In genomic region chr1:192808588-192809285, GRCh38 we compare ENCODE assay signal across 1 cellular context.
TF ChIP-seq lines count a peak whose summit lies in the region.

RGS2 (plus strand) TSS chr1:192809039; CDS start chr1:192809072, 33 bp downstream.

TF ChIP-seq in K562, 482 proteins besides CTCF, POLR2A, EP300 and RAD21 (continued from another document and continues in another):
- TF ChIP-seq TFAP4 (CRISPR knock-in tag; IDR thresholded peaks at IDR 0.05; ENCODE audit: borderline replicate concordance) (peak; percentile 91), HES1 (IDR thresholded peaks at IDR 0.05; ENCODE audit: low read depth) (0 out of 2 replicates have a peak, but pooled peaks have one; percentile 11), MTA3 (IDR thresholded peaks at IDR 0.05; ENCODE audit: borderline replicate concordance) (peak; percentile 99), ZBTB49 (CRISPR knock-in tag; IDR thresholded peaks at IDR 0.05; ENCODE audit: borderline replicate concordance) (0 out of 2 replicates have a peak, but pooled peaks have one; percentile 59), GTF3C2 (IDR thresholded peaks at IDR 0.05; ENCODE audit: borderline replicate concordance, extremely low read depth, insufficient read length) (no peak), TOE1 (IDR thresholded peaks at IDR 0.05; ENCODE audit: borderline replicate concordance) (peak; percentile 75; the same call in 1 of the 2 replicates), TOE1 (CRISPR knock-in tag; IDR thresholded peaks at IDR 0.05; ENCODE audit: borderline replicate concordance, low read depth) (no peak), ZNF644 (tag; IDR thresholded peaks at IDR 0.05; ENCODE audit: low read depth) (no peak), MXI1 (IDR thresholded peaks at IDR 0.05; ENCODE audit: low read depth, low read length) (no peak), PHF20 (IDR thresholded peaks at IDR 0.05; ENCODE audit: partially characterized antibody) (peak; percentile 85), ZKSCAN1 (IDR thresholded peaks at IDR 0.05; ENCODE audit: low read depth, low read length) (no peak), SNIP1 (IDR thresholded peaks at IDR 0.05; ENCODE audit: low read depth) (no peak), SIN3A (IDR thresholded peaks at IDR 0.05; ENCODE audit: borderline replicate concordance in 2 of 2, control insufficient read depth in 1 of 2, low read depth in 2 of 2, low read length in 2 of 2) (peak; percentile 64 to 70; a peak in 1 of 4 replicates), FIP1L1 (IDR thresholded peaks at IDR 0.05; ENCODE audit: low read depth, low read length, poor library complexity, severe bottlenecking) (peak; percentile 80), MAFG (tag; conservative IDR thresholded peaks at IDR 0.05) (no peak), CHD4 (IDR thresholded peaks at IDR 0.05; ENCODE audit: insufficient read depth, insufficient replicate concordance, low read depth, low read length, poor library complexity, severe bottlenecking) (no peak), POLR2H (tag; IDR thresholded peaks at IDR 0.05; ENCODE audit: low read depth) (peak; percentile 77), TSC22D4 (tag; IDR thresholded peaks at IDR 0.05) (no peak), ZNF239 (CRISPR knock-in tag; IDR thresholded peaks at IDR 0.05) (no peak), ETS2 (tag; IDR thresholded peaks at IDR 0.05; ENCODE audit: borderline replicate concordance, poor library complexity, severe bottlenecking) (no peak), MGA (IDR thresholded peaks at IDR 0.05) (peak; percentile 95), ZNF121 (CRISPR knock-in tag; conservative IDR thresholded peaks at IDR 0.05) (no peak; the same call in 1 of the 2 replicates), SMARCC2 (IDR thresholded peaks at IDR 0.05; ENCODE audit: low read depth) (peak; percentile 26; the same call in 1 of the 2 replicates), ZC3H4 (CRISPR knock-in tag; IDR thresholded peaks at IDR 0.05; ENCODE audit: borderline replicate concordance) (no peak; the same call in 1 of the 2 replicates), DACH1 (IDR thresholded peaks at IDR 0.05; ENCODE audit: partially characterized antibody) (no peak), NR3C1 (CRISPR knock-in tag; IDR thresholded peaks at IDR 0.05) (no peak), VEZF1 (CRISPR knock-in tag; IDR thresholded peaks at IDR 0.05) (peak; percentile 30; the same call in 1 of the 2 replicates), MCM7 (IDR thresholded peaks at IDR 0.05) (no peak), RFX7 (CRISPR knock-in tag; IDR thresholded peaks at IDR 0.05) (no peak), ZNF395 (CRISPR knock-in tag; IDR thresholded peaks at IDR 0.05) (no peak), ZNF583 (CRISPR knock-in tag; IDR thresholded peaks at IDR 0.05) (no peak), MIER1 (IDR thresholded peaks at IDR 0.05; ENCODE audit: low read depth) (no peak), MAZ (CRISPR knock-in tag; conservative IDR thresholded peaks at IDR 0.05 in 1 of 2, IDR thresholded peaks at IDR 0.05 in 1 of 2) (peak; percentile 64 to 65; a peak in 3 of 4 replicates), ZNF639 (CRISPR knock-in tag; conservative IDR thresholded peaks at IDR 0.05 in 1 of 2, IDR thresholded peaks at IDR 0.05 in 1 of 2) (no peak)
